16 cellular contexts compared by ENCODE assay signal in the genomic region with DNA sequence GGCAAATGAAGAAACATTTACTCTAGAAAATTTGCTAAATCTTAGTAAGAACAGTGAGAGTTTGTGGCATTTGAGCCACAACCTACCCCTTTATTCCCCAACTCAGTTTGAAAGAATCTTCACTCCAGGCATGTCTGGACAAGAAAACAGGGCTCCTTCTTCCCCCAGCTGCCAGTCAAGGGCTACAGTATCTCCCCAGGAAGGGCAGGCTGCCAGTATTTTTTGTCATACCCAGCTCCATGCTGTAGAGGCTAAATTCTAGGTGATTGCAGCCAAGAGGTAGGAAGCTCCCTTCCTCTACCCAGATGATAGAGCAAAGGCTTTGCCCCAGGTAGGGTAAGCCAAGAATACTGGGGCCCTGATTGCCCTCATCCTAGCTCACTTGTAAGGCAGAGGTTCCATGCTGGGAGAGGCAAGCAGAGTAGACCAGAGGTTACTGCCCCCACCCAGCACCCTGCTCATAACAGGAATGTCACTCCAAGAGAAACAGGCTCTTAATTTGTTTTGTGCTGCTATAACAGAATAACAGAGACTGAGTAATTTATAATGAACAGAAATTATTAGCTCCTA. TPM values are rescaled to one million over a fixed set of nuclear protein-coding genes. Genes with fewer than 3 reads are reported as not detected.
DNase-seq lines count a peak whose midpoint lies in the region; ATAC-seq, FAIRE-seq and TF ChIP-seq lines count a peak whose summit lies in the region.
"Had no signal": no experiment of that assay in that cellular context is flagged by ENCODE, and none has a peak within 500 bp of the region (broad histone marks: within the 10 kb centered on the region; RNA-seq: fewer than 3 reads in every experiment).

No MANE protein-coding gene starts in this region.

- TF ChIP-seq RAD21 in A549 (conservative IDR thresholded peaks at IDR 0.05 in 1 of 2, IDR thresholded peaks at IDR 0.05 in 1 of 2) = no peak

- H3K4me3 Mint-ChIP-seq in astrocyte (ENCODE audit: unreplicated experiment) = no peak overlapping the region
- H3K4me3 Mint-ChIP-seq: activated T-cell treated with anti-CD3 and anti-CD28 coated beads, Interleukin-2, amount 50 U/mL, for 72 hours had no signal

- H3K4me1 Mint-ChIP-seq in astrocyte (ENCODE audit: low read depth, unreplicated experiment) = peaks cover 36% of the 10 kb centered on the region

- H2AFZ ChIP-seq in astrocyte (ENCODE audit: low read depth, low read length) (no peak overlapping the region), hepatocyte (no peak overlapping the region)

- no peaks in the 10 kb centered on the region for H3K27me3 Mint-ChIP-seq in astrocyte (ENCODE audit: low read depth, unreplicated experiment)

- peaks cover 5% of the 10 kb centered on the region for H3K36me3 Mint-ChIP-seq in astrocyte (ENCODE audit: low read depth, unreplicated experiment)

- peak overlapping the region; percentile 71 for H3K27ac Mint-ChIP-seq in astrocyte (ENCODE audit: unreplicated experiment)
- H3K27ac Mint-ChIP-seq: activated T-cell treated with anti-CD3 and anti-CD28 coated beads, Interleukin-2, amount 50 U/mL, for 72 hours had no signal

- no peaks in the 10 kb centered on the region for H3K27me3 ChIP-seq in astrocyte (ENCODE audit: insufficient read depth, low read length)
- H3K27me3 ChIP-seq in hepatocyte = no peaks in the 10 kb centered on the region

- FAIRE-seq in A549 (lab: Jason Lieb, UNC) (no peak), astrocyte (lab: Jason Lieb, UNC) (no peak)
- FAIRE-seq: islet of Langerhans had no signal

- H3K9ac ChIP-seq in astrocyte (ENCODE audit: low read length) = no peak overlapping the region

- H3K27ac ChIP-seq in A549 (peak overlapping the region; percentile 3 to 35; a peak in 2 of 6 replicates), astrocyte (ENCODE audit: low read depth, low read length) (no peak overlapping the region), hepatocyte (peak overlapping the region; percentile 91)
- H3K27ac ChIP-seq: HL-60 had no signal

- no peak for TF ChIP-seq EP300 in A549 (IDR thresholded peaks at IDR 0.05)

- H3K36me3 ChIP-seq in astrocyte (ENCODE audit: insufficient read depth, low read length) (no peaks in the 10 kb centered on the region), hepatocyte (replicated peaks; ENCODE audit: insufficient read depth, low read depth) (no peaks in the 10 kb centered on the region)

- H3K4me2 ChIP-seq in A549 = no peak overlapping the region
- H3K4me2 ChIP-seq in astrocyte (ENCODE audit: low read length) = no peak overlapping the region
- H3K4me2 ChIP-seq in hepatocyte = no peak overlapping the region

- POLR2A ChIA-PET in A549 (lab: Yijun Ruan, JAX) = interaction anchor here (0.8 kb wide), 1 partner anchor 20 kb away, joined by 3 read pairs; a partner anchor contains a TSS

- no peaks in the 10 kb centered on the region for H4K20me1 ChIP-seq in astrocyte (ENCODE audit: insufficient read depth, low read length)
- no peaks in the 10 kb centered on the region for H4K20me1 ChIP-seq in hepatocyte (ENCODE audit: insufficient read depth, poor library complexity, severe bottlenecking)

- no peak for TF ChIP-seq CTCF in A549 (IDR thresholded peaks at IDR 0.05)
- TF ChIP-seq CTCF in HFF-Myc (IDR thresholded peaks at IDR 0.05; ENCODE audit: low read depth, low read length, missing control alignments) = no peak
- no peak for TF ChIP-seq CTCF in astrocyte (IDR thresholded peaks at IDR 0.05; ENCODE audit: insufficient read depth, low read depth, low read length)
- no peak for TF ChIP-seq CTCF in hepatocyte (IDR thresholded peaks at IDR 0.05; ENCODE audit: poor library complexity)

- H3K79me2 ChIP-seq in astrocyte (ENCODE audit: insufficient read depth, low read length) (no peaks in the 10 kb centered on the region), hepatocyte (no peaks in the 10 kb centered on the region)

- no peaks in the 10 kb centered on the region for H3K9me3 Mint-ChIP-seq in astrocyte (ENCODE audit: unreplicated experiment)
- H3K9me3 Mint-ChIP-seq: activated T-cell treated with anti-CD3 and anti-CD28 coated beads, Interleukin-2, amount 50 U/mL, for 72 hours had no signal

- DNase-seq in A549 (ENCODE audit: low read depth in 1 of 2, low spot score in 1 of 2) (no peak), HFF-Myc (ENCODE audit: extremely low read depth, low read depth) (peak; percentile 19), astrocyte (ENCODE audit: low read depth) (peak; percentile 29), hepatocyte (ENCODE audit: low spot score) (no peak)
- DNase-seq in activated CD8-positive, alpha-beta memory T cell treated with anti-CD3 and anti-CD28 coated beads, Interleukin-2, amount 50 U/mL, for 48 hours = no peak
- DNase-seq: activated T-cell treated with anti-CD3 and anti-CD28 coated beads, Interleukin-2, amount 50 U/mL, for 72 hours; amygdala; Kasumi-1; mucosa of descending colon; NCI-H187 treated with DMSO at 0.1 percent for 48 hours; substantia nigra had no signal

- ATAC-seq in A549 (no peak), GM21390 (IDR thresholded peaks at IDR 0.05; ENCODE audit: unreplicated experiment) (no peak), HG03571 (IDR thresholded peaks at IDR 0.05; ENCODE audit: unreplicated experiment) (no peak), HG03039 (IDR thresholded peaks at IDR 0.05; ENCODE audit: unreplicated experiment) (no peak)
- ATAC-seq: activated T-cell treated with anti-CD3 and anti-CD28 coated beads, Interleukin-2, amount 50 U/mL, for 72 hours; mucosa of descending colon had no signal

- H3K4me1 ChIP-seq in A549 (peaks cover 25% of the 10 kb centered on the region), astrocyte (ENCODE audit: insufficient read depth, low read length) (peaks cover 10% of the 10 kb centered on the region), hepatocyte (ENCODE audit: insufficient read depth) (peaks cover 50% of the 10 kb centered on the region)

- H3K4me3 ChIP-seq in A549 (no peak overlapping the region), HFF-Myc (replicated peaks; ENCODE audit: low read depth, low read length) (no peak overlapping the region), astrocyte (ENCODE audit: insufficient read depth, low read depth, low read length) (no peak overlapping the region), hepatocyte (no peak overlapping the region)
- H3K4me3 ChIP-seq: mucosa of descending colon had no signal

- no peaks in the 10 kb centered on the region for H3K9me3 ChIP-seq in A549
- H3K9me3 ChIP-seq in astrocyte (ENCODE audit: insufficient read depth, low read depth, low read length) = no peaks in the 10 kb centered on the region
- no peaks in the 10 kb centered on the region for H3K9me3 ChIP-seq in hepatocyte (ENCODE audit: low read depth)
- H3K9me3 ChIP-seq: mucosa of descending colon had no signal

- CTCF ChIA-PET in A549 (lab: Yijun Ruan, JAX) = interaction anchor here (0.6 to 21.3 kb wide), 6 partner anchors 8 to 252 kb away, joined by 3 to 275 read pairs (median 5); a partner anchor contains a TSS

- no peaks in the 10 kb centered on the region for H3K9me2 ChIP-seq in hepatocyte (replicated peaks; ENCODE audit: insufficient read depth)

- no peak for TF ChIP-seq POLR2A in A549 (IDR thresholded peaks at IDR 0.05; ENCODE audit: low read length)

TF ChIP-seq in A549, 52 proteins besides CTCF, POLR2A, EP300 and RAD21 (continues in another document):
- no peak for TF ChIP-seq NFE2L2 (conservative IDR thresholded peaks at IDR 0.05; ENCODE audit: low read length)
- TF ChIP-seq CEBPB (IDR thresholded peaks at IDR 0.05) = no peak
- TF ChIP-seq RCOR1 (IDR thresholded peaks at IDR 0.05; ENCODE audit: low read depth, low read length) = no peak
- TF ChIP-seq PHF8 (IDR thresholded peaks at IDR 0.05; ENCODE audit: borderline replicate concordance, low read depth) = no peak
- TF ChIP-seq, protein P1, sequence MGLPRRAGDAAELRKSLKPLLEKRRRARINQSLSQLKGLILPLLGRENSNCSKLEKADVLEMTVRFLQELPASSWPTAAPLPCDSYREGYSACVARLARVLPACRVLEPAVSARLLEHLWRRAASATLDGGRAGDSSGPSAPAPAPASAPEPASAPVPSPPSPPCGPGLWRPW (IDR thresholded peaks at IDR 0.05) = no peak
- no peak for TF ChIP-seq NPAS2 (CRISPR knock-in tag; IDR thresholded peaks at IDR 0.05; ENCODE audit: borderline replicate concordance)
- no peak for TF ChIP-seq CHD4 (IDR thresholded peaks at IDR 0.05; ENCODE audit: borderline replicate concordance)

RNA-seq across cellular contexts. Expression of a gene that starts 20.0 kb away (rescaled TPM):
- polyA plus RNA-seq in A549 (2011; rRNA removed) = 17.0 and 26.4 TPM in 2 replicates
- 5.1 and 5.4 TPM in 2 replicates for polyA plus RNA-seq in A549 (2012; cell fraction: cytosol; rRNA removed)
- polyA plus RNA-seq in A549 (2012; cell fraction: nucleus; rRNA removed) = 3.6 and 5.1 TPM in 2 replicates
- 9.1 to 10.4 TPM (median 9.7 TPM) in 3 replicates for polyA plus RNA-seq in A549 (2017; fragmentation: RNase III; extraction: RNeasy Plus Mini Kit Qiagen cat#74134 plus additional on column Dnase treatment)
- polyA minus RNA-seq in A549 (2011; rRNA and poly(A)+ RNA removed) = 23.5 and 25.1 TPM in 2 replicates
- total RNA-seq in astrocyte = 26.0 and 30.0 TPM in 2 replicates
- total RNA-seq in hepatocyte = 18.7 and 19.6 TPM in 2 replicates
- 6.7 and 7.6 TPM in 2 replicates for polyA plus RNA-seq in hepatocyte

RNA-seq across cellular contexts. Expression of a gene that starts 32.6 kb away (rescaled TPM):
- polyA plus RNA-seq in A549 (2011; rRNA removed) (6.7 and 7.0 TPM in 2 replicates), A549 (2017; fragmentation: RNase III; extraction: RNeasy Plus Mini Kit Qiagen cat#74134 plus additional on column Dnase treatment) (1.8 to 2.2 TPM (median 2.1 TPM) in 3 replicates), hepatocyte (12.9 and 14.4 TPM in 2 replicates)
- 4.3 and 5.1 TPM in 2 replicates for polyA plus RNA-seq in A549 (2012; cell fraction: cytosol; rRNA removed)
- polyA plus RNA-seq in A549 (2012; cell fraction: nucleus; rRNA removed) = 9.9 and 10.8 TPM in 2 replicates
- 4.6 and 5.8 TPM in 2 replicates for polyA minus RNA-seq in A549 (2011; rRNA and poly(A)+ RNA removed)
- total RNA-seq in astrocyte (16.6 and 21.8 TPM in 2 replicates), hepatocyte (8.9 and 9.1 TPM in 2 replicates)

RNA-seq across cellular contexts. Expression of a gene that starts 53.6 kb away (rescaled TPM):
- polyA plus RNA-seq in A549 (2011; rRNA removed) = 1.5 and 2.4 TPM in 2 replicates
- polyA plus RNA-seq in A549 (2012; cell fraction: cytosol; rRNA removed) = 1.4 and 1.8 TPM in 2 replicates
- polyA plus RNA-seq in A549 (2012; cell fraction: nucleus; rRNA removed) = 1.1 and 1.6 TPM in 2 replicates
- 3.3 to 3.5 TPM (median 3.4 TPM) in 3 replicates for polyA plus RNA-seq in A549 (2017; fragmentation: RNase III; extraction: RNeasy Plus Mini Kit Qiagen cat#74134 plus additional on column Dnase treatment)
- 2.1 and 3.1 TPM in 2 replicates for polyA minus RNA-seq in A549 (2011; rRNA and poly(A)+ RNA removed)
- total RNA-seq in astrocyte = 7.6 and 8.3 TPM in 2 replicates
- 1.2 and 1.3 TPM in 2 replicates for total RNA-seq in hepatocyte
- 1.8 and 2.3 TPM in 2 replicates for polyA plus RNA-seq in hepatocyte

RNA-seq across cellular contexts. Expression of a gene that starts 53.8 kb away (rescaled TPM):
- polyA plus RNA-seq in A549 (2011; rRNA removed) (0.23 and 0.30 TPM in 2 replicates), A549 (2017; fragmentation: RNase III; extraction: RNeasy Plus Mini Kit Qiagen cat#74134 plus additional on column Dnase treatment) (not detected in 3 replicates), hepatocyte (0.27 TPM in 1 of 2 replicates, not detected in the other)
- polyA plus RNA-seq in A549 (2012; cell fraction: cytosol; rRNA removed) = 0.33 and 0.34 TPM in 2 replicates
- 0.28 and 0.49 TPM in 2 replicates for polyA plus RNA-seq in A549 (2012; cell fraction: nucleus; rRNA removed)
- not detected in 2 replicates for polyA minus RNA-seq in A549 (2011; rRNA and poly(A)+ RNA removed)
- total RNA-seq in astrocyte (0.54 and 0.60 TPM in 2 replicates), hepatocyte (0.60 TPM in 1 of 2 replicates, not detected in the other)
- total RNA-seq: activated T-cell treated with anti-CD3 and anti-CD28 coated beads, Interleukin-2, amount 50 U/mL, for 72 hours had no signal

Comparison
In these comparisons a context has a peak if more than half of its experiments do, and no peak if none do; other contexts are left out.
1. DNase-seq: peak in HFF-Myc (single experiment) and astrocyte (single experiment); none in A549 (0 of 2), hepatocyte (single experiment) and activated CD8-positive, alpha-beta memory T cell treated with anti-CD3 and anti-CD28 coated beads, Interleukin-2, amount 50 U/mL, for 48 hours (single experiment).